Comparison of ENCODE assay signal across 21 cellular contexts in genomic region chr9:121835581-121836381, GRCh38.
"Had no signal": no experiment of that assay in that cellular context is flagged by ENCODE, and none has a peak within 500 bp of the region (broad histone marks: within the 10 kb centered on the region; RNA-seq: fewer than 3 reads in every experiment).

No MANE protein-coding gene starts in this region.

- H3K4me1 ChIP-seq: left lung, transverse colon had no signal

- H3K27ac Mint-ChIP-seq: activated CD4-positive, alpha-beta memory T cell treated with anti-CD3 and anti-CD28 coated beads for 36 hours; activated CD4-positive, alpha-beta T cell treated with anti-CD3 and anti-CD28 coated beads for 36 hours; activated naive CD8-positive, alpha-beta T cell treated with anti-CD3 and anti-CD28 coated beads, Interleukin-2, amount 10 ng/mL, durations not matched to agents 7 days and 5 days; activated T-cell treated with anti-CD3 and anti-CD28 coated beads, Interleukin-2, amount 50 U/mL, for 72 hours; natural killer cell had no signal

- ATAC-seq: activated CD4-positive, alpha-beta T cell treated with anti-CD3 and anti-CD28 coated beads for 36 hours; activated T-cell treated with anti-CD3 and anti-CD28 coated beads, Interleukin-2, amount 50 U/mL, for 72 hours; gastrocnemius medialis; heart right ventricle; left lung; natural killer cell had no signal

- H3K27me3 ChIP-seq: gastrocnemius medialis, heart right ventricle, left lung, transverse colon had no signal

- DNase-seq: activated CD4-positive, alpha-beta T cell treated with anti-CD3 and anti-CD28 coated beads for 36 hours; activated gamma-delta T cell treated with Interleukin-2 at 50 U/mL for 16 hours; activated naive CD8-positive, alpha-beta T cell treated with anti-CD3 and anti-CD28 coated beads, Interleukin-2, amount 10 ng/mL, durations not matched to agents 7 days and 5 days; activated T-cell treated with anti-CD3 and anti-CD28 coated beads, Interleukin-2, amount 50 U/mL, for 72 hours; aorta; cerebellar nuclear complex; dermis blood vessel endothelial cell; erythroblast; gastrocnemius medialis; heart right ventricle; left lung; mammary epithelial cell; natural killer cell; posterior cingulate gyrus; small intestine; stimulated activated CD4-positive, alpha-beta T cell treated with anti-CD3 and anti-CD28 coated beads, Interleukin-4, amount 100 ng/mL, for 4 hours; stimulated activated CD8-positive, alpha-beta memory T cell treated with anti-CD3 and anti-CD28 coated beads, Interleukin-4, amount 100 ng/mL, for 48 hours; stimulated activated naive CD4-positive, alpha-beta T cell treated with Interleukin-2 at 50 U/mL for 16 hours; T-helper 2 cell; transverse colon had no signal

- H3K36me3 ChIP-seq: gastrocnemius medialis, heart right ventricle, left lung, transverse colon had no signal

- H3K4me1 Mint-ChIP-seq: natural killer cell had no signal

- FAIRE-seq: small intestine had no signal

- H3K4me3 Mint-ChIP-seq: activated CD4-positive, alpha-beta memory T cell treated with anti-CD3 and anti-CD28 coated beads for 36 hours; activated CD4-positive, alpha-beta T cell treated with anti-CD3 and anti-CD28 coated beads for 36 hours; activated naive CD8-positive, alpha-beta T cell treated with anti-CD3 and anti-CD28 coated beads, Interleukin-2, amount 10 ng/mL, durations not matched to agents 7 days and 5 days; activated T-cell treated with anti-CD3 and anti-CD28 coated beads, Interleukin-2, amount 50 U/mL, for 72 hours; natural killer cell had no signal

- H3K9me3 Mint-ChIP-seq: activated CD4-positive, alpha-beta memory T cell treated with anti-CD3 and anti-CD28 coated beads for 36 hours; activated naive CD8-positive, alpha-beta T cell treated with anti-CD3 and anti-CD28 coated beads, Interleukin-2, amount 10 ng/mL, durations not matched to agents 7 days and 5 days; activated T-cell treated with anti-CD3 and anti-CD28 coated beads, Interleukin-2, amount 50 U/mL, for 72 hours; natural killer cell had no signal

- H3K27ac ChIP-seq: gastrocnemius medialis, heart right ventricle, left lung, transverse colon had no signal

- H3K4me3 ChIP-seq: gastrocnemius medialis, heart right ventricle, left lung, transverse colon had no signal

- H3K27me3 Mint-ChIP-seq: activated CD4-positive, alpha-beta T cell treated with anti-CD3 and anti-CD28 coated beads for 36 hours; activated naive CD8-positive, alpha-beta T cell treated with anti-CD3 and anti-CD28 coated beads, Interleukin-2, amount 10 ng/mL, durations not matched to agents 7 days and 5 days had no signal

- H3K36me3 Mint-ChIP-seq: activated CD4-positive, alpha-beta memory T cell treated with anti-CD3 and anti-CD28 coated beads for 36 hours; activated naive CD8-positive, alpha-beta T cell treated with anti-CD3 and anti-CD28 coated beads, Interleukin-2, amount 10 ng/mL, durations not matched to agents 7 days and 5 days; natural killer cell had no signal

- H3K9me3 ChIP-seq: gastrocnemius medialis, heart right ventricle, left lung, transverse colon had no signal
